Comparison of ENCODE assay signal across 23 cellular contexts in genomic region chr9:83992901-83993300, GRCh38. TPM values are rescaled to one million over a fixed set of nuclear protein-coding genes. Genes with fewer than 3 reads are reported as not detected.
DNase-seq lines count a peak whose midpoint lies in the region; ATAC-seq, FAIRE-seq and TF ChIP-seq lines count a peak whose summit lies in the region.
"Had no signal": no experiment of that assay in that cellular context is flagged by ENCODE, and none has a peak within 500 bp of the region (broad histone marks: within the 10 kb centered on the region; RNA-seq: fewer than 3 reads in every experiment).

No MANE protein-coding gene starts in this region.

- no peak for TF ChIP-seq EP300 in A549 (IDR thresholded peaks at IDR 0.05)

- no peak for TF ChIP-seq RAD21 in A549 (conservative IDR thresholded peaks at IDR 0.05 in 1 of 2, IDR thresholded peaks at IDR 0.05 in 1 of 2)
- no peak for TF ChIP-seq RAD21 in IMR-90 (IDR thresholded peaks at IDR 0.05; ENCODE audit: low read length)

- no peak overlapping the region for H2BK5ac ChIP-seq in IMR-90 (ENCODE audit: low read depth, low read length, poor library complexity, severe bottlenecking)

- H3K14ac ChIP-seq in IMR-90 (replicated peaks; ENCODE audit: low read depth, low read length), result no peak overlapping the region

- peak; percentile 72 for FAIRE-seq in A549 (lab: Jason Lieb, UNC)
- FAIRE-seq: A204.1, D721Med, G401.6, GM12891 had no signal

- peaks cover 2% of the 10 kb centered on the region for H3K36me3 Mint-ChIP-seq in central memory CD8-positive, alpha-beta T cell (ENCODE audit: insufficient read depth)
- H3K36me3 Mint-ChIP-seq in stimulated activated effector memory CD8-positive, alpha-beta T cell treated with anti-CD3 and anti-CD28 coated beads, Interleukin-12 subunit alpha, Interleukin-12 subunit beta, amount 100 ng/mL, for 72 hours, result peaks cover 40% of the 10 kb centered on the region

- no peak overlapping the region for H2BK20ac ChIP-seq in IMR-90 (ENCODE audit: low read depth, low read length)

- no peak overlapping the region for H3K23ac ChIP-seq in IMR-90 (ENCODE audit: low read depth, low read length)

- H3K9me3 ChIP-seq in A549 (no peaks in the 10 kb centered on the region), IMR-90 (ENCODE audit: control insufficient read depth, insufficient read depth, low read length) (no peaks in the 10 kb centered on the region)
- H3K9me3 ChIP-seq: Caco-2 had no signal

- no peak overlapping the region for H2AFZ ChIP-seq in IMR-90 (replicated peaks; ENCODE audit: low read length, poor library complexity)

- peaks cover 31% of the 10 kb centered on the region in 2 experiments for H3K79me1 ChIP-seq in IMR-90 (ENCODE audit: low read depth in 1 of 2, low read length in 2 of 2)

- peaks cover 3% of the 10 kb centered on the region; the same call in 1 of the 2 replicates for H3K36me3 ChIP-seq in IMR-90 (ENCODE audit: control insufficient read depth, insufficient read depth, low read length)

- H4K91ac ChIP-seq in IMR-90 (ENCODE audit: insufficient read depth, low read depth, low read length), result no peak overlapping the region

- H3K4me3 Mint-ChIP-seq in central memory CD8-positive, alpha-beta T cell, result no peak overlapping the region
- no peak overlapping the region for H3K4me3 Mint-ChIP-seq in stimulated activated effector memory CD8-positive, alpha-beta T cell treated with anti-CD3 and anti-CD28 coated beads, Interleukin-12 subunit alpha, Interleukin-12 subunit beta, amount 100 ng/mL, for 72 hours
- H3K4me3 Mint-ChIP-seq: B cell; CD4-positive, alpha-beta T cell; CD8-positive, alpha-beta T cell had no signal

- dilution Hi-C loops in IMR-90 (cut with HindIII; ENCODE audit: low sequenced_read_pairs, unreplicated experiment), result no loop called here

- ATAC-seq in A549 (no peak), IMR-90 (ENCODE audit: low read depth) (no peak), GM19397 (IDR thresholded peaks at IDR 0.05; ENCODE audit: unreplicated experiment) (no peak), HG03097 (IDR thresholded peaks at IDR 0.05; ENCODE audit: low FRiP score, unreplicated experiment) (no peak)
- no peak for ATAC-seq in central memory CD8-positive, alpha-beta T cell (replicated peaks; ENCODE audit: extremely low read depth, poor library complexity, severe bottlenecking)
- no peak for ATAC-seq in stimulated activated effector memory CD8-positive, alpha-beta T cell treated with anti-CD3 and anti-CD28 coated beads, Interleukin-12 subunit alpha, Interleukin-12 subunit beta, amount 100 ng/mL, for 72 hours
- ATAC-seq: CD8-positive, alpha-beta T cell had no signal

- H3K4me1 ChIP-seq in A549 (peaks cover 12% of the 10 kb centered on the region; the same call in 2 of the 3 replicates), IMR-90 (ENCODE audit: control insufficient read depth, insufficient read depth, low read length) (no peaks in the 10 kb centered on the region; the same call in 1 of the 2 replicates)
- H3K4me1 ChIP-seq: BLaER1 treated with 17β-estradiol and CSF1 and Interleukin-3, amounts not matched to agents 10 nM and 100 nM had no signal

- intact Hi-C loops in IMR-90 (cut with micrococcal nuclease), result no loop called here

- H3K4ac ChIP-seq in IMR-90 (ENCODE audit: low read depth, low read length), result no peak overlapping the region

- no TSS peak for BruUV-seq in IMR-90 (replicated peaks; lab: Mats Ljungman, UMichigan)

- H3K9me1 ChIP-seq in IMR-90 (ENCODE audit: insufficient read depth, low read length), result no peaks in the 10 kb centered on the region

- H2BK15ac ChIP-seq in IMR-90 (ENCODE audit: low read depth, low read length), result no peak overlapping the region

- no peaks in the 10 kb centered on the region for H3K27me3 Mint-ChIP-seq in central memory CD8-positive, alpha-beta T cell
- H3K27me3 Mint-ChIP-seq: B cell; CD4-positive, alpha-beta T cell had no signal

- H4K5ac ChIP-seq in IMR-90 (ENCODE audit: low read depth, low read length), result no peak overlapping the region

- no peaks in the 10 kb centered on the region for H4K20me1 ChIP-seq in IMR-90 (ENCODE audit: insufficient read depth, low read length)

- H3K9me3 Mint-ChIP-seq in central memory CD8-positive, alpha-beta T cell, result no peaks in the 10 kb centered on the region
- H3K9me3 Mint-ChIP-seq in stimulated activated effector memory CD8-positive, alpha-beta T cell treated with anti-CD3 and anti-CD28 coated beads, Interleukin-12 subunit alpha, Interleukin-12 subunit beta, amount 100 ng/mL, for 72 hours, result no peaks in the 10 kb centered on the region
- H3K9me3 Mint-ChIP-seq: CD4-positive, alpha-beta T cell; CD8-positive, alpha-beta T cell had no signal

- DNase-seq in A549 (ENCODE audit: low read depth in 1 of 2, low spot score in 1 of 2) (no peak), IMR-90 (no peak), HT-29 (ENCODE audit: low spot score) (no peak)
- no peak for DNase-seq in central memory CD8-positive, alpha-beta T cell (ENCODE audit: low spot score in 2 of 2)
- DNase-seq in stimulated activated effector memory CD8-positive, alpha-beta T cell treated with anti-CD3 and anti-CD28 coated beads, Interleukin-12 subunit alpha, Interleukin-12 subunit beta, amount 100 ng/mL, for 72 hours (ENCODE audit: low spot score in 2 of 2), result no peak
- DNase-seq: 8988T; AML-193; Calu3; CD4-positive, alpha-beta T cell; CD8-positive, alpha-beta T cell; DMS79 treated with DMSO at 0.1 percent for 48 hours; GF-D8 had no signal

- no peak overlapping the region for H3K18ac ChIP-seq in IMR-90 (ENCODE audit: low read depth, low read length)

- TF ChIP-seq POLR2A in A549 (IDR thresholded peaks at IDR 0.05; ENCODE audit: low read length), result no peak
- TF ChIP-seq POLR2A in IMR-90 (IDR thresholded peaks at IDR 0.05; ENCODE audit: low read depth, low read length), result no peak

- POLR2A ChIA-PET in A549 (lab: Yijun Ruan, JAX), result no interaction called here
- POLR2A ChIA-PET in IMR-90 (lab: Charles Lee; ENCODE audit: unreplicated experiment), result no interaction called here

- no peak overlapping the region for H3K27ac ChIP-seq in A549
- H3K27ac ChIP-seq in IMR-90 (ENCODE audit: insufficient read depth, low read length), result no peak overlapping the region
- H3K27ac ChIP-seq in VCaP, result peak overlapping the region; percentile 31; the same call in 1 of the 2 replicates
- H3K27ac ChIP-seq: BLaER1 treated with 17β-estradiol and CSF1 and Interleukin-3, amounts not matched to agents 10 nM and 100 nM; C4-2B had no signal

- H3K27ac Mint-ChIP-seq in central memory CD8-positive, alpha-beta T cell (ENCODE audit: low read depth), result peak overlapping the region; percentile 2
- no peak overlapping the region for H3K27ac Mint-ChIP-seq in stimulated activated effector memory CD8-positive, alpha-beta T cell treated with anti-CD3 and anti-CD28 coated beads, Interleukin-12 subunit alpha, Interleukin-12 subunit beta, amount 100 ng/mL, for 72 hours
- H3K27ac Mint-ChIP-seq: B cell; CD4-positive, alpha-beta T cell; CD8-positive, alpha-beta T cell had no signal

- H3K4me1 Mint-ChIP-seq in central memory CD8-positive, alpha-beta T cell, result no peaks in the 10 kb centered on the region
- H3K4me1 Mint-ChIP-seq in stimulated activated effector memory CD8-positive, alpha-beta T cell treated with anti-CD3 and anti-CD28 coated beads, Interleukin-12 subunit alpha, Interleukin-12 subunit beta, amount 100 ng/mL, for 72 hours, result no peaks in the 10 kb centered on the region

- in situ Hi-C loops in IMR-90 (cut with MboI; ENCODE audit: low sequenced_read_pairs), result no loop called here

- H2AK5ac ChIP-seq in IMR-90 (ENCODE audit: low read depth, low read length), result no peak overlapping the region

- H3K56ac ChIP-seq in IMR-90 (ENCODE audit: extremely low read depth, insufficient read depth, low read length), result no peak overlapping the region

- H3K4me2 ChIP-seq in A549, result no peak overlapping the region; the same call in 2 of the 3 replicates
- H3K4me2 ChIP-seq in IMR-90 (ENCODE audit: low read depth, low read length), result no peak overlapping the region
- H3K4me2 ChIP-seq: BLaER1 treated with 17β-estradiol and CSF1 and Interleukin-3, amounts not matched to agents 10 nM and 100 nM had no signal

- H4K8ac ChIP-seq in IMR-90 (ENCODE audit: low read depth in 2 of 2, low read length in 2 of 2), result no peak overlapping the region

- no peaks in the 10 kb centered on the region for H3K27me3 ChIP-seq in IMR-90 (ENCODE audit: control insufficient read depth, insufficient read depth, low read length)
- H3K27me3 ChIP-seq: BLaER1 treated with 17β-estradiol and CSF1 and Interleukin-3, amounts not matched to agents 10 nM and 100 nM had no signal

- no peak overlapping the region for H3K9ac ChIP-seq in IMR-90 (ENCODE audit: low read depth, low read length)
- H3K9ac ChIP-seq: BLaER1 treated with 17β-estradiol and CSF1 and Interleukin-3, amounts not matched to agents 10 nM and 100 nM had no signal

- no peak overlapping the region for H2AK9ac ChIP-seq in IMR-90 (replicated peaks; ENCODE audit: low read depth, low read length, poor library complexity)

- H2BK120ac ChIP-seq in IMR-90 (ENCODE audit: low read depth, low read length), result no peak overlapping the region

- CTCF ChIA-PET in A549 (lab: Yijun Ruan, JAX) (interaction anchor here (0.6 to 1.4 kb wide), 3 partner anchors 12 to 268 kb away, joined by 3 to 10 read pairs (median 5); partner anchors contain the start of genes HNRNPK and RMI1), IMR-90 (lab: Yijun Ruan, JAX) (interaction anchor here (1.0 kb wide), 1 partner anchor 268 kb away, joined by 4 read pairs; no protein-coding TSS in a partner anchor)

- TF ChIP-seq CTCF in A549 (IDR thresholded peaks at IDR 0.05), result no peak
- no peak for TF ChIP-seq CTCF in IMR-90 (conservative IDR thresholded peaks at IDR 0.05; ENCODE audit: low read depth, low read length)
- no peak for TF ChIP-seq CTCF in VCaP (conservative IDR thresholded peaks at IDR 0.05)

- no peak overlapping the region for H3K4me3 ChIP-seq in A549
- no peak overlapping the region for H3K4me3 ChIP-seq in IMR-90 (ENCODE audit: insufficient read depth, low read depth, low read length)
- H3K4me3 ChIP-seq: BLaER1 treated with 17β-estradiol and CSF1 and Interleukin-3, amounts not matched to agents 10 nM and 100 nM had no signal

RNA-seq across cellular contexts. Expression of gene RMI1, which starts 12.3 kb away (rescaled TPM):
- polyA plus RNA-seq in A549 (2011; rRNA removed) (7.4 and 14.0 TPM in 2 replicates), A549 (2017; fragmentation: RNase III; extraction: RNeasy Plus Mini Kit Qiagen cat#74134 plus additional on column Dnase treatment) (15.2 to 17.1 TPM (median 17.0 TPM) in 3 replicates), IMR-90 (2012; rRNA removed) (2.7 and 4.4 TPM in 2 replicates)
- 2.0 TPM in 2 replicates for polyA plus RNA-seq in A549 (2012; cell fraction: cytosol; rRNA removed)
- 0.72 and 2.1 TPM in 2 replicates for polyA plus RNA-seq in A549 (2012; cell fraction: nucleus; rRNA removed)
- 4.7 and 5.9 TPM in 2 replicates for polyA minus RNA-seq in A549 (2011; rRNA and poly(A)+ RNA removed)
- total RNA-seq in IMR-90 (2012; rRNA removed), result 6.8 and 12.8 TPM in 2 replicates
- 0.38 and 0.65 TPM in 2 replicates for polyA plus RNA-seq in IMR-90 (2012; cell fraction: cytosol; rRNA removed)
- 0.11 and 1.7 TPM in 2 replicates for polyA plus RNA-seq in IMR-90 (2012; cell fraction: nucleus; rRNA removed; ENCODE audit: low replicate concordance)
- total RNA-seq in HT-29 (2014; rRNA removed; shearing (Covaris generic)), result 2.2 and 2.4 TPM in 2 replicates

RNA-seq across cellular contexts. Expression of gene HNRNPK, which starts 12.9 kb away (rescaled TPM):
- polyA plus RNA-seq in A549 (2011; rRNA removed), result 603 and 699 TPM in 2 replicates
- 403 and 446 TPM in 2 replicates for polyA plus RNA-seq in A549 (2012; cell fraction: cytosol; rRNA removed)
- 468 and 521 TPM in 2 replicates for polyA plus RNA-seq in A549 (2012; cell fraction: nucleus; rRNA removed)
- polyA plus RNA-seq in A549 (2017; fragmentation: RNase III; extraction: RNeasy Plus Mini Kit Qiagen cat#74134 plus additional on column Dnase treatment), result 682 to 695 TPM (median 682 TPM) in 3 replicates
- 499 and 689 TPM in 2 replicates for polyA minus RNA-seq in A549 (2011; rRNA and poly(A)+ RNA removed)
- 422 and 601 TPM in 2 replicates for total RNA-seq in IMR-90 (2012; rRNA removed)
- polyA plus RNA-seq in IMR-90 (2012; rRNA removed), result 419 and 458 TPM in 2 replicates
- polyA plus RNA-seq in IMR-90 (2012; cell fraction: cytosol; rRNA removed), result 149 and 205 TPM in 2 replicates
- 124 and 330 TPM in 2 replicates for polyA plus RNA-seq in IMR-90 (2012; cell fraction: nucleus; rRNA removed; ENCODE audit: low replicate concordance)
- 552 and 575 TPM in 2 replicates for total RNA-seq in HT-29 (2014; rRNA removed; shearing (Covaris generic))
